2 cellular contexts compared by ENCODE assay signal in the genomic region with DNA sequence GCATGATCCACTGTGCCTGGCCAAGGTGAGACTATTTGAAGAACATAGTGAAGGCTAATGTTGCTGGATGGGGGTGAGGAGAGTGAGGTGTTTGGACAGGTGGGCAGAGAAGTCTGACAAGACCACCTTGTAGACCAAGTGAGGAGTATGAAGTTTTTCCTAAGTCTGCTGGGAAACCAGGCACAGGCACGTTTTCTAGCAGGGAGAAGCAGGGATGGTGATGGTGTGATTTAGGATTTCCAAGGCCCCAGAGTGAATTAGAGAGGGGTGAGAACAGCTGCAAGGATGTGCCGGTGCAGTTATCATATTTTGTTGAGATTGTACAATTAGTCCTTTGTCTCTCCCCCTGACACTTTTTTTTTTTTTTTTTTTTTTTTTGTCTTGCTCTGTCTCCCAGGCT.
TF ChIP-seq lines count a peak whose summit lies in the region.

No MANE protein-coding gene starts in this region.

TF ChIP-seq in HEK293, 187 proteins besides CTCF, POLR2A, EP300 and RAD21:
- TF ChIP-seq ZNF416 (tag by site-specific recombination; IDR thresholded peaks at IDR 0.05) (peak; percentile 54; the same call in 1 of the 2 replicates), ZNF169 (tag by site-specific recombination; IDR thresholded peaks at IDR 0.05) (no peak)

TF ChIP-seq in H1, 55 proteins besides CTCF, POLR2A, EP300 and RAD21:
- TF ChIP-seq SP2 (IDR thresholded peaks at IDR 0.05; ENCODE audit: low read length) (no peak), POU5F1 (IDR thresholded peaks at IDR 0.05; ENCODE audit: low read depth, low read length) (no peak), HDAC6 (IDR thresholded peaks at IDR 0.05; ENCODE audit: low read depth, low read length) (no peak), SRF (IDR thresholded peaks at IDR 0.05; ENCODE audit: low read depth, low read length) (no peak), RFX5 (IDR thresholded peaks at IDR 0.05; ENCODE audit: borderline replicate concordance, low read depth, low read length) (no peak), SIN3A (conservative IDR thresholded peaks at IDR 0.05 in 1 of 2, IDR thresholded peaks at IDR 0.05 in 1 of 2; ENCODE audit: low read depth in 1 of 2, low read length in 2 of 2) (no peak), CREB1 (IDR thresholded peaks at IDR 0.05) (no peak), CHD2 (IDR thresholded peaks at IDR 0.05; ENCODE audit: low read length) (no peak), KDM4A (IDR thresholded peaks at IDR 0.05; ENCODE audit: low read depth, low read length, severe bottlenecking) (no peak)
